ENCODE assay signal across 1 cellular context in the genomic region with DNA sequence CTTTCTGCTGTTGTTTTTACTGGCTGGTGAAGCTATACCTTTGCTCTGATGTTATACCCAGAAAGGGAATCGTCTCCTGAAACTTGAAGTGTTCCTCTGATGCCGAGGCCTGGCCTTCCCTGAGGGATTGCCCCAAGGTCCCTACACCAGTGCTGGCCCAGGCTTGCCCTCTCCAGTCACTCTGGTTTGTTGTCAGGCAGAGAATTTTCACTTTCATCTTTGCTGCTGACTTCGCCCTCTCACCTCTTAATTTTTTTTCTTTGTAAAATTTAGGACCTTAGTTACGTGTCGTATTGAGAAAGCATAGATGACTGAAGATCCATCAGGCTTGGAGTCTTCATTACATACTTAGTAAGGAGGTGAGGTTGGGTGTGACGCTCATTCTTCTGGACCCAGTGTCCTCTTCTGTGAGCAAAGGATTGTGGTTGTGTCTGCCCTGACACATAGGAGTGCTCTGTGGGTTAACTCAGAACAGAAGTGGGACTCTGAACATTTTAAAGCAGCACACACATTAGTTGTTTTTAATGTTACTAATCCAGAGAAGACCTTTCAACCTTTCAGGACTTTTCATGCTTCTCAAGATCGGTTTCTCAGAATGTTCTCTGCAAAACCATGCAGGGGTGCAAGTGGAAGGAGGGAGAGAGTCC.
TF ChIP-seq lines count a peak whose summit lies in the region.

No MANE protein-coding gene starts in this region.

TF ChIP-seq in GM23338, 12 proteins besides CTCF, POLR2A, EP300 and RAD21 (continued from another document):
- TF ChIP-seq, protein P1, sequence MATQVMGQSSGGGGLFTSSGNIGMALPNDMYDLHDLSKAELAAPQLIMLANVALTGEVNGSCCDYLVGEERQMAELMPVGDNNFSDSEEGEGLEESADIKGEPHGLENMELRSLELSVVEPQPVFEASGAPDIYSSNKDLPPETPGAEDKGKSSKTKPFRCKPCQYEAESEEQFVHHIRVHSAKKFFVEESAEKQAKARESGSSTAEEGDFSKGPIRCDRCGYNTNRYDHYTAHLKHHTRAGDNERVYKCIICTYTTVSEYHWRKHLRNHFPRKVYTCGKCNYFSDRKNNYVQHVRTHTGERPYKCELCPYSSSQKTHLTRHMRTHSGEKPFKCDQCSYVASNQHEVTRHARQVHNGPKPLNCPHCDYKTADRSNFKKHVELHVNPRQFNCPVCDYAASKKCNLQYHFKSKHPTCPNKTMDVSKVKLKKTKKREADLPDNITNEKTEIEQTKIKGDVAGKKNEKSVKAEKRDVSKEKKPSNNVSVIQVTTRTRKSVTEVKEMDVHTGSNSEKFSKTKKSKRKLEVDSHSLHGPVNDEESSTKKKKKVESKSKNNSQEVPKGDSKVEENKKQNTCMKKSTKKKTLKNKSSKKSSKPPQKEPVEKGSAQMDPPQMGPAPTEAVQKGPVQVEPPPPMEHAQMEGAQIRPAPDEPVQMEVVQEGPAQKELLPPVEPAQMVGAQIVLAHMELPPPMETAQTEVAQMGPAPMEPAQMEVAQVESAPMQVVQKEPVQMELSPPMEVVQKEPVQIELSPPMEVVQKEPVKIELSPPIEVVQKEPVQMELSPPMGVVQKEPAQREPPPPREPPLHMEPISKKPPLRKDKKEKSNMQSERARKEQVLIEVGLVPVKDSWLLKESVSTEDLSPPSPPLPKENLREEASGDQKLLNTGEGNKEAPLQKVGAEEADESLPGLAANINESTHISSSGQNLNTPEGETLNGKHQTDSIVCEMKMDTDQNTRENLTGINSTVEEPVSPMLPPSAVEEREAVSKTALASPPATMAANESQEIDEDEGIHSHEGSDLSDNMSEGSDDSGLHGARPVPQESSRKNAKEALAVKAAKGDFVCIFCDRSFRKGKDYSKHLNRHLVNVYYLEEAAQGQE (IDR thresholded peaks at IDR 0.05; ENCODE audit: unreplicated experiment): no peak
- no peak for TF ChIP-seq EZH2 (IDR thresholded peaks at IDR 0.05; ENCODE audit: low read depth, unreplicated experiment)
- no peak for TF ChIP-seq EZH2phosphoT487 (IDR thresholded peaks at IDR 0.05; ENCODE audit: unreplicated experiment)
